In the genomic region with DNA sequence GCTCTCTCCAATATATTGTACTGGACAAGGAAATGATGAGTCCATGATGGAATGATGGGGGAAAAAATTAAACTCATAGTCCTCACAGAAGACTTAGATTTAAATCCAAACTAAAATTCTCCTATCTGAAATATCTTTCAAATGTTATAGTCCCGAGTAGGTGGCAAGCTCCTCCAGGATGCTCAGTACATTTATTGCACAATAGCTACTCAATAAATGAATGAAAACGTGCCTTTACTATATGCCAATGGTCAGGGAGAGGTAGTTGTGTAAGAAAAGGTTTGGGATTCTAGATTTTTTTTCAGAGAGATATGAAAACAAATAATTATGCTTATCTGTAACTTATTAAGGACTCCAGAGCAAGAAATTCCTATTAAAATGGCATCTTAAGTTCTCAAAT, we compare ENCODE assay signal across 1 cellular context.
TF ChIP-seq lines count a peak whose summit lies in the region.

No MANE protein-coding gene starts in this region.

TF ChIP-seq in K562, 482 proteins besides CTCF, POLR2A, EP300 and RAD21 (continued from another document):
- TF ChIP-seq, protein P1, sequence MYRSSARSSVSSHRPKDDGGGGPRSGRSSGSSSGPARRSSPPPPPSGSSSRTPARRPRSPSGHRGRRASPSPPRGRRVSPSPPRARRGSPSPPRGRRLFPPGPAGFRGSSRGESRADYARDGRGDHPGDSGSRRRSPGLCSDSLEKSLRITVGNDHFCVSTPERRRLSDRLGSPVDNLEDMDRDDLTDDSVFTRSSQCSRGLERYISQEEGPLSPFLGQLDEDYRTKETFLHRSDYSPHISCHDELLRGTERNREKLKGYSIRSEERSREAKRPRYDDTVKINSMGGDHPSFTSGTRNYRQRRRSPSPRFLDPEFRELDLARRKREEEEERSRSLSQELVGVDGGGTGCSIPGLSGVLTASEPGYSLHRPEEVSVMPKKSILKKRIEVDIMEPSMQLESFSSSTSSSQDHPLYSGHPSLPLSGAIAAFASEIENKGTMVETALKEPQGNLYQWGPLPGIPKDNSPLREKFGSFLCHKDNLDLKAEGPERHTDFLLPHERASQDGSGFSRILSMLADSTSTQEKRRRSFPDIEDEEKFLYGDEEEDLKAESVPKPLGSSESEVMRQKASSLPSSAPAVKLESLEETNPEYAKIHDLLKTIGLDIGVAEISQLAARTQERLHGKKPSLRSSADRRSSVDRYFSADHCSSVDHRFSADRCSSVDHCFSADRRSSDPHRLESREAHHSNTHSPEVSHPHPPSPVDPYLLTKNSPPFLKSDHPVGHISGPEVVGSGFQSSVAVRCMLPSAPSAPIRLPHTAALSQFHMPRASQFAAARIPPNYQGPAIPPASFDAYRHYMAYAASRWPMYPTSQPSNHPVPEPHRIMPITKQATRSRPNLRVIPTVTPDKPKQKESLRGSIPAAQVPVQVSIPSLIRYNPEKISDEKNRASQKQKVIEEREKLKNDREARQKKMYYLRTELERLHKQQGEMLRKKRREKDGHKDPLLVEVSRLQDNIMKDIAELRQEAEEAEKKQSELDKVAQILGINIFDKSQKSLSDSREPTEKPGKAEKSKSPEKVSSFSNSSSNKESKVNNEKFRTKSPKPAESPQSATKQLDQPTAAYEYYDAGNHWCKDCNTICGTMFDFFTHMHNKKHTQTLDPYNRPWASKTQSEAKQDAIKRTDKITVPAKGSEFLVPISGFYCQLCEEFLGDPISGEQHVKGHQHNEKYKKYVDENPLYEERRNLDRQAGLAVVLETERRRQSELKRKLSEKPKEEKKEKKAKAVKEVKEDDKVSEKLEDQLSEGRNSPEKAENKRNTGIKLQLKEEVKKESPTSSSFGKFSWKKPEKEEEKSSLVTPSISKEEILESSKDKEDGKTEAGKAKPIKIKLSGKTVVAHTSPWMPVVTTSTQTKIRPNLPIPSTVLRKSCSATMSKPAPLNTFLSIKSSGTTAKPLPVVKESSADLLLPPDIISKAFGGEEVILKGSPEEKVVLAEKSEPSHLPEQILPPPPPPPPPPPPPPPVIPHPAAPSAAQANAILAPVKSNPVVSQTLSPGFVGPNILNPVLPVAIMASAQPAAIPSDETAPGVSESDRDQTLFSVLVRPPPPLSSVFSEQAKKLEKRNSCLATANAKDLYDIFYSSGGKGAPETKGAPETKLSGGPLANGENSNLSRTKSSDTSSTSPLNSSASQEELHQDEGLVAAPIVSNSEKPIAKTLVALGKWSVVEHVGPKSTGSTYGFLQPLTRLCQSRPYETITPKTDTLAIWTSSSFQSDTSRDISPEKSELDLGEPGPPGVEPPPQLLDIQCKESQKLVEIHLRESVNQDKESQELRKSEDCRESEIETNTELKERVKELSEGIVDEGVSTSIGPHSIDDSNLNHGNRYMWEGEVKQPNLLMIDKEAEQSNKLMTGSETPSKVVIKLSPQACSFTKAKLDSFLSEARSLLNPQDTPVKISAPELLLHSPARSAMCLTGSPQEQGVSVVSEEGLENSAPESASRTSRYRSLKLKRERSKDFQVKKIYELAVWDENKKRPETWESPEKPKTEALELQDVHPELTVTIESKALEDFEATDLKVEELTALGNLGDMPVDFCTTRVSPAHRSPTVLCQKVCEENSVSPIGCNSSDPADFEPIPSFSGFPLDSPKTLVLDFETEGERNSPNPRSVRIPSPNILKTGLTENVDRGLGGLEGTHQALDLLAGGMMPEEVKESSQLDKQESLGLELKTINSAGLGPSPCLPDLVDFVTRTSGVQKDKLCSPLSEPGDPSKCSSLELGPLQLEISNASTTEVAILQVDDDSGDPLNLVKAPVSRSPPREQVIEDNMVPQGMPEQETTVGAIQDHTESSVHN (IDR thresholded peaks at IDR 0.05; ENCODE audit: borderline replicate concordance in 1 of 2, low read depth in 1 of 2): no peak
- TF ChIP-seq, protein P2, sequence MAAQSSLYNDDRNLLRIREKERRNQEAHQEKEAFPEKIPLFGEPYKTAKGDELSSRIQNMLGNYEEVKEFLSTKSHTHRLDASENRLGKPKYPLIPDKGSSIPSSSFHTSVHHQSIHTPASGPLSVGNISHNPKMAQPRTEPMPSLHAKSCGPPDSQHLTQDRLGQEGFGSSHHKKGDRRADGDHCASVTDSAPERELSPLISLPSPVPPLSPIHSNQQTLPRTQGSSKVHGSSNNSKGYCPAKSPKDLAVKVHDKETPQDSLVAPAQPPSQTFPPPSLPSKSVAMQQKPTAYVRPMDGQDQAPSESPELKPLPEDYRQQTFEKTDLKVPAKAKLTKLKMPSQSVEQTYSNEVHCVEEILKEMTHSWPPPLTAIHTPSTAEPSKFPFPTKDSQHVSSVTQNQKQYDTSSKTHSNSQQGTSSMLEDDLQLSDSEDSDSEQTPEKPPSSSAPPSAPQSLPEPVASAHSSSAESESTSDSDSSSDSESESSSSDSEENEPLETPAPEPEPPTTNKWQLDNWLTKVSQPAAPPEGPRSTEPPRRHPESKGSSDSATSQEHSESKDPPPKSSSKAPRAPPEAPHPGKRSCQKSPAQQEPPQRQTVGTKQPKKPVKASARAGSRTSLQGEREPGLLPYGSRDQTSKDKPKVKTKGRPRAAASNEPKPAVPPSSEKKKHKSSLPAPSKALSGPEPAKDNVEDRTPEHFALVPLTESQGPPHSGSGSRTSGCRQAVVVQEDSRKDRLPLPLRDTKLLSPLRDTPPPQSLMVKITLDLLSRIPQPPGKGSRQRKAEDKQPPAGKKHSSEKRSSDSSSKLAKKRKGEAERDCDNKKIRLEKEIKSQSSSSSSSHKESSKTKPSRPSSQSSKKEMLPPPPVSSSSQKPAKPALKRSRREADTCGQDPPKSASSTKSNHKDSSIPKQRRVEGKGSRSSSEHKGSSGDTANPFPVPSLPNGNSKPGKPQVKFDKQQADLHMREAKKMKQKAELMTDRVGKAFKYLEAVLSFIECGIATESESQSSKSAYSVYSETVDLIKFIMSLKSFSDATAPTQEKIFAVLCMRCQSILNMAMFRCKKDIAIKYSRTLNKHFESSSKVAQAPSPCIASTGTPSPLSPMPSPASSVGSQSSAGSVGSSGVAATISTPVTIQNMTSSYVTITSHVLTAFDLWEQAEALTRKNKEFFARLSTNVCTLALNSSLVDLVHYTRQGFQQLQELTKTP (IDR thresholded peaks at IDR 0.05; ENCODE audit: low read depth in 1 of 2, partially characterized antibody in 2 of 2): no peak
- TF ChIP-seq CEBPB (tag; IDR thresholded peaks at IDR 0.05) (0 out of 2 replicates have a peak, but pooled peaks have one; percentile 26), CEBPG (CRISPR knock-in tag; IDR thresholded peaks at IDR 0.05) (no peak), CEBPG (tag; conservative IDR thresholded peaks at IDR 0.05 in 1 of 2, IDR thresholded peaks at IDR 0.05 in 1 of 2) (peak in 1 of 2 experiments; percentile 67; a peak in 2 of 4 replicates)
TF ChIP-seq in K562: peak in this region for 2.
